ENCODE assay signal across 10 cellular contexts in genomic region chr1:156225677-156226014, GRCh38. TPM values are rescaled to one million over a fixed set of nuclear protein-coding genes. Genes with fewer than 3 reads are reported as not detected.
DNase-seq lines count a peak whose midpoint lies in the region; ATAC-seq and TF ChIP-seq lines count a peak whose summit lies in the region.
"Had no signal": no experiment of that assay in that cellular context is flagged by ENCODE, and none has a peak within 500 bp of the region (broad histone marks: within the 10 kb centered on the region; RNA-seq: fewer than 3 reads in every experiment).

No MANE protein-coding gene starts in this region.

- TF ChIP-seq EP300 in sigmoid colon (IDR thresholded peaks at IDR 0.05): no peak

- H3K36me3 Mint-ChIP-seq in CD14-positive monocyte (peaks cover 63 to 73% of the 10 kb centered on the region in 2 donors), immature natural killer cell (peaks cover 35 to 38% (median 38%) of the 10 kb centered on the region in 3 donors)

- H3K4me1 Mint-ChIP-seq in CD14-positive monocyte (peaks cover 4% of the 10 kb centered on the region), immature natural killer cell (peaks cover 10 to 24% of the 10 kb centered on the region in 2 donors)

- TF ChIP-seq POLR2A in sigmoid colon (IDR thresholded peaks at IDR 0.05): no peak

- ATAC-seq in GM19035 (IDR thresholded peaks at IDR 0.05; ENCODE audit: unreplicated experiment): peak; percentile 26

- H3K27me3 ChIP-seq in sigmoid colon: no peaks in the 10 kb centered on the region
- H3K27me3 ChIP-seq: stomach had no signal

- H3K9me3 Mint-ChIP-seq in CD14-positive monocyte (peaks cover 0 to 1% (median 0%) of the 10 kb centered on the region in 7 donors), immature natural killer cell (no peaks in the 10 kb centered on the region)
- H3K9me3 Mint-ChIP-seq: central memory CD8-positive, alpha-beta T cell had no signal

- DNase-seq in CD14-positive monocyte (ENCODE audit: low spot score): no peak
- DNase-seq in RWPE1 (ENCODE audit: low spot score): no peak
- DNase-seq in immature natural killer cell: no peak
- no peak for DNase-seq in sigmoid colon
- no peak for DNase-seq in GOT3 (lab: John Stamatoyannopoulos, UW)
- no peak for DNase-seq in NCI-H748 treated with DMSO at 0.1 percent for 48 hours (lab: John Stamatoyannopoulos, UW)
- DNase-seq in kidney tubule cell (ENCODE audit: low spot score): no peak

- CTCF ChIA-PET in RWPE1 (lab: Yijun Ruan, JAX): interaction anchor here (0.6 to 2.0 kb wide), 20 partner anchors 9 to 263 kb away, joined by 3 to 14 read pairs (median 4); partner anchors contain the start of genes BGLAP and VHLL

- WGBS in sigmoid colon, 2 donors: 5 to 15% methylated on average over 2 of the region's 2 CpGs

- H3K4me1 ChIP-seq in sigmoid colon: peaks cover 0 to 24% (median 14%) of the 10 kb centered on the region in 4 donors

- intact Hi-C loops in CD14-positive monocyte (cut with micrococcal nuclease) (loop anchor here (2.0 to 5.0 kb wide), 4 partner anchors 77 to 135 kb away; no protein-coding TSS in a partner anchor), sigmoid colon (cut with DNase I) (loop anchor here (1.0 kb wide), 2 partner anchors 79 to 135 kb away; no protein-coding TSS in a partner anchor)

- H3K27ac ChIP-seq in RWPE1 (peak overlapping the region; percentile 31), sigmoid colon (no peak overlapping the region)

- TF ChIP-seq CTCF in CD14-positive monocyte (IDR thresholded peaks at IDR 0.05): peak; percentile 31
- TF ChIP-seq CTCF in RWPE1 (conservative IDR thresholded peaks at IDR 0.05; ENCODE audit: low read depth): peak; percentile 16
- TF ChIP-seq CTCF in sigmoid colon (IDR thresholded peaks at IDR 0.05): peak in 2 of 4 experiments; percentile 6 to 8

- H3K9me3 ChIP-seq in sigmoid colon: no peaks in the 10 kb centered on the region
- H3K9me3 ChIP-seq: stomach had no signal

- H3K36me3 ChIP-seq in sigmoid colon: peaks cover 15 to 42% (median 31%) of the 10 kb centered on the region in 4 donors

- H3K27ac Mint-ChIP-seq in CD14-positive monocyte: peak overlapping the region in 4 of 7 donors; percentile 6 to 53 (median 29)
- peak overlapping the region; percentile 3 to 73 (median 30) for H3K27ac Mint-ChIP-seq in immature natural killer cell

- H3K4me3 Mint-ChIP-seq in CD14-positive monocyte (no peak overlapping the region), immature natural killer cell (peak overlapping the region in 1 of 5 donors; percentile 0)
- H3K4me3 Mint-ChIP-seq: central memory CD8-positive, alpha-beta T cell had no signal

- H3K27me3 Mint-ChIP-seq in CD14-positive monocyte (ENCODE audit: low read depth in 3 of 3): no peaks in the 10 kb centered on the region
- H3K27me3 Mint-ChIP-seq in immature natural killer cell (ENCODE audit: low read depth in 3 of 3): peaks cover 0 to 3% (median 0%) of the 10 kb centered on the region in 3 donors
- H3K27me3 Mint-ChIP-seq: central memory CD8-positive, alpha-beta T cell had no signal

- H3K4me3 ChIP-seq in sigmoid colon: no peak overlapping the region
- H3K4me3 ChIP-seq: stomach had no signal

- POLR2A ChIA-PET in RWPE1 (lab: Yijun Ruan, JAX; ENCODE audit: low non-redundant PET): interaction anchor here (0.6 kb wide), 1 partner anchor 56 kb away, joined by 4 read pairs; no protein-coding TSS in a partner anchor

RNA-seq across cellular contexts. Expression of gene PMF1, which starts 12.8 kb away (rescaled TPM):
- polyA plus RNA-seq in CD14-positive monocyte (10 to 100 TPM; 86.1 to 90.4 TPM), immature natural killer cell (100 to 1,000 TPM in 2 of 3 donors, 10 to 100 TPM in 1; 67.3 to 122 (median 100) TPM), sigmoid colon (10 to 100 TPM; 46.2 to 75.1 (median 60.7) TPM)
- 10 to 100 TPM; 41.1 to 61.2 (median 50.8) TPM for total RNA-seq in sigmoid colon

RNA-seq across cellular contexts. Expression of gene BGLAP, which starts 16.3 kb away (rescaled TPM):
- polyA plus RNA-seq in CD14-positive monocyte (not detected), immature natural killer cell (not detected), sigmoid colon (1 to 10 TPM in 1 of 3 donors, not detected in 2; 1.0 TPM)
- 10 to 100 TPM in 1 of 4 donors, 1 to 10 TPM in 3; 3.9 to 15.9 (median 6.5) TPM for total RNA-seq in sigmoid colon
- total RNA-seq: stomach had no signal

RNA-seq across cellular contexts. Expression of gene PAQR6, which starts 22.2 kb away (rescaled TPM):
- polyA plus RNA-seq in CD14-positive monocyte (not detected), immature natural killer cell (1 to 10 TPM; 1.3 to 2.5 (median 2.1) TPM), sigmoid colon (1 to 10 TPM in 2 of 3 donors, under 1 TPM in 1; 0.69 to 3.4 (median 3.0) TPM)
- total RNA-seq in sigmoid colon: 1 to 10 TPM in 3 of 4 donors, under 1 TPM in 1; 0.99 to 7.7 (median 7.2) TPM

RNA-seq across cellular contexts. Expression of gene SLC25A44, which starts 31.7 kb away (rescaled TPM):
- 10 to 100 TPM; 17.1 to 28.8 TPM for polyA plus RNA-seq in CD14-positive monocyte
- 10 to 100 TPM in 2 of 3 donors, 1 to 10 TPM in 1; 5.5 to 21.5 (median 12.1) TPM for polyA plus RNA-seq in immature natural killer cell
- total RNA-seq in sigmoid colon: 10 to 100 TPM in 1 of 4 donors, 1 to 10 TPM in 3; 8.6 to 13.3 (median 9.4) TPM
- 10 to 100 TPM in 2 of 3 donors, 1 to 10 TPM in 1; 7.8 to 15.3 (median 11.8) TPM for polyA plus RNA-seq in sigmoid colon

RNA-seq across cellular contexts. Expression of gene SMG5, which starts 57.0 kb away (rescaled TPM):
- polyA plus RNA-seq in CD14-positive monocyte: 1 to 10 TPM; 4.4 to 7.0 TPM
- 10 to 100 TPM in 1 of 3 donors, 1 to 10 TPM in 2; 3.8 to 29.4 (median 8.5) TPM for polyA plus RNA-seq in immature natural killer cell
- 10 to 100 TPM; 36.7 to 59.0 (median 46.5) TPM for total RNA-seq in sigmoid colon
- 10 to 100 TPM; 25.2 to 78.2 (median 30.3) TPM for polyA plus RNA-seq in sigmoid colon
